ENCODE assay signal across 8 cellular contexts in genomic region chr7:134636008-134636449, GRCh38. TPM values are rescaled to one million over a fixed set of nuclear protein-coding genes. Genes with fewer than 3 reads are reported as not detected.
DNase-seq lines count a peak whose midpoint lies in the region; ATAC-seq and TF ChIP-seq lines count a peak whose summit lies in the region.

No MANE protein-coding gene starts in this region.

- H3K4me3 ChIP-seq in GM12865 (ENCODE audit: low read depth, low read length) (no peak overlapping the region), fibroblast of pulmonary artery (replicated peaks; ENCODE audit: low read depth, low read length) (no peak overlapping the region), GM23248 (no peak overlapping the region), H7 (ENCODE audit: insufficient read depth, low read depth, low read length) (no peak overlapping the region)

- H3F3A ChIP-seq in GM23248 (ENCODE audit: insufficient read depth): no peaks in the 10 kb centered on the region

- H3K79me2 ChIP-seq in GM23248 (ENCODE audit: insufficient read depth): no peaks in the 10 kb centered on the region

- TF ChIP-seq CTCF in GM12865 (IDR thresholded peaks at IDR 0.05; ENCODE audit: insufficient read depth, low read depth, low read length, missing control alignments) (no peak), fibroblast of pulmonary artery (IDR thresholded peaks at IDR 0.05; ENCODE audit: low read length, missing control alignments) (no peak), GM10266 (IDR thresholded peaks at IDR 0.05; ENCODE audit: control insufficient read depth, insufficient read depth, low read depth, missing control alignments) (no peak)

- 40 to 45% methylated on average over 2 of the region's 2 CpGs for WGBS in GM23248 (ENCODE audit: low coverage in 1 of 2, low lambda C conversion rate in 2 of 2, missing lambda C conversion rate in 2 of 2), 2 experiments

- H3K9me2 ChIP-seq in GM23248 (ENCODE audit: insufficient read depth): no peaks in the 10 kb centered on the region

- H2AFZ ChIP-seq in GM23248: no peak overlapping the region

- no peak overlapping the region for H3K4me2 ChIP-seq in GM23248 (ENCODE audit: unreplicated experiment)

- DNase-seq in GM12865 (ENCODE audit: low read depth) (peak; percentile 78), fibroblast of pulmonary artery (ENCODE audit: low read depth) (peak; percentile 31), GM10266 (ENCODE audit: extremely low spot score) (no peak), GM23248 (no peak), H4 (ENCODE audit: low spot score) (no peak), H7 (no peak)

- H3K27me3 ChIP-seq in GM23248 (replicated peaks; ENCODE audit: insufficient read depth): no peaks in the 10 kb centered on the region
- no peaks in the 10 kb centered on the region; the same call in 1 of the 2 replicates for H3K27me3 ChIP-seq in H7 (ENCODE audit: control insufficient read depth, insufficient read depth, low read length)

- no peaks in the 10 kb centered on the region for H3K4me1 ChIP-seq in GM23248 (ENCODE audit: insufficient read depth)

- in situ Hi-C loops in GM23248 (cut with MboI): no loop called here

- H3K9ac ChIP-seq in GM23248: no peak overlapping the region

- no peaks in the 10 kb centered on the region for H4K20me1 ChIP-seq in GM23248 (ENCODE audit: insufficient read depth)

- no peak overlapping the region for H3K27ac ChIP-seq in GM23248

- peak; percentile 89 for ATAC-seq in GM21423 (IDR thresholded peaks at IDR 0.05; ENCODE audit: unreplicated experiment)
- ATAC-seq in HG03457 (IDR thresholded peaks at IDR 0.05; ENCODE audit: unreplicated experiment): peak; percentile 87

- H3K36me3 ChIP-seq in GM23248 (ENCODE audit: low read depth): no peaks in the 10 kb centered on the region
- no peaks in the 10 kb centered on the region for H3K36me3 ChIP-seq in H7 (replicated peaks; ENCODE audit: control insufficient read depth, insufficient read depth, low read length)

- no peaks in the 10 kb centered on the region for H3K9me3 ChIP-seq in GM23248 (ENCODE audit: low read depth)

RNA-seq across cellular contexts. Expression of gene BPGM, which starts 10.6 kb away (rescaled TPM):
- 33.3 and 37.4 TPM in 2 replicates for total RNA-seq in GM23248 (2014; rRNA removed; shearing (Covaris generic))
- 41.3 and 41.6 TPM in 2 replicates for polyA plus RNA-seq in GM23248 (2016; fragmentation: Nextera tagmentation; extraction: Ambion mirVana)
- 16.8 and 25.4 TPM in 2 replicates for total RNA-seq in H4 (2014; rRNA removed; shearing (Covaris generic))
- total RNA-seq in H7 (2014; rRNA removed; shearing (Covaris generic)): 14.9 and 19.6 TPM in 2 replicates

Comparison
In these comparisons a context has a peak if more than half of its experiments do, and no peak if none do; other contexts are left out.
1. DNase-seq: peak in GM12865 (single experiment) and fibroblast of pulmonary artery (single experiment); none in GM10266 (single experiment), GM23248 (single experiment), H4 (single experiment) and H7 (single experiment).